Comparison of ENCODE assay signal across 8 cellular contexts in genomic region chr16:66933776-66934137, GRCh38. TPM values are rescaled to one million over a fixed set of nuclear protein-coding genes. Genes with fewer than 3 reads are reported as not detected.
DNase-seq lines count a peak whose midpoint lies in the region; ATAC-seq and TF ChIP-seq lines count a peak whose summit lies in the region.

No MANE protein-coding gene starts in this region.

- H3K36me3 ChIP-seq in Loucy (ENCODE audit: insufficient read depth, low read length) (no peaks in the 10 kb centered on the region), adipocyte (ENCODE audit: control insufficient read depth, insufficient read depth, low read length, severe bottlenecking) (peaks cover 10% of the 10 kb centered on the region)

- peaks cover 14% of the 10 kb centered on the region for H4K20me1 ChIP-seq in Loucy (ENCODE audit: insufficient read depth, low read length, poor library complexity, severe bottlenecking)

- peak overlapping the region; percentile 99 for H3K4me2 ChIP-seq in Loucy (ENCODE audit: low read depth, low read length, poor library complexity, severe bottlenecking)

- H3K9me3 ChIP-seq in Loucy (ENCODE audit: insufficient read depth, low read depth, low read length), result no peaks in the 10 kb centered on the region
- no peaks in the 10 kb centered on the region for H3K9me3 ChIP-seq in adipocyte (ENCODE audit: control insufficient read depth, low read length)

- peak; percentile 10 for ATAC-seq in GM19452 (IDR thresholded peaks at IDR 0.05; ENCODE audit: unreplicated experiment)

- H2AFZ ChIP-seq in Loucy (ENCODE audit: low read length), result peak overlapping the region; percentile 80

- no peak for TF ChIP-seq POLR2A in lower leg skin (IDR thresholded peaks at IDR 0.05)

- H3K27me3 ChIP-seq in Loucy (ENCODE audit: insufficient read depth, low read length, poor library complexity, severe bottlenecking), result no peaks in the 10 kb centered on the region
- H3K27me3 ChIP-seq in adipocyte (replicated peaks; ENCODE audit: control insufficient read depth, insufficient read depth, low read length), result no peaks in the 10 kb centered on the region

- WGBS in lower leg skin, 2 donors, result 1 to 2% methylated on average over 12 of the region's 12 CpGs

- H3K4me3 ChIP-seq in Loucy (ENCODE audit: low read length, poor library complexity, severe bottlenecking), result peak overlapping the region; percentile 94
- H3K4me3 ChIP-seq in adipocyte (ENCODE audit: low read length), result peak overlapping the region; percentile 100
- peak overlapping the region; percentile 85 for H3K4me3 ChIP-seq in lower leg skin (ENCODE audit: low read depth, poor library complexity, severe bottlenecking)

- H3F3A ChIP-seq in Loucy (ENCODE audit: low read depth), result no peaks in the 10 kb centered on the region

- H3K9me2 ChIP-seq in Loucy (replicated peaks; ENCODE audit: low read depth, low read length), result no peaks in the 10 kb centered on the region

- peaks cover 47% of the 10 kb centered on the region for H3K79me2 ChIP-seq in Loucy (ENCODE audit: insufficient read depth, low read length)

- DNase-seq in adipocyte (ENCODE audit: low read depth) (no peak), lower leg skin (ENCODE audit: low spot score in 2 of 2) (no peak), MV-4-11 (lab: John Stamatoyannopoulos, UW) (no peak), NCI-H82 (lab: John Stamatoyannopoulos, UW) (no peak), AG08395 (ENCODE audit: low spot score) (no peak)
- DNase-seq in stimulated activated CD8-positive, alpha-beta memory T cell treated with anti-CD3 and anti-CD28 coated beads, Interleukin-4, amount 100 ng/mL, for 4 hours (ENCODE audit: low read depth in 2 of 2, low spot score in 1 of 2), result peak; percentile 15 to 25

- H3K9ac ChIP-seq in Loucy (ENCODE audit: low read depth, low read length, poor library complexity, severe bottlenecking) (peak overlapping the region; percentile 97), adipocyte (ENCODE audit: low read length) (peak overlapping the region; percentile 100)

- H3K4me1 ChIP-seq in Loucy (ENCODE audit: insufficient read depth, low read length, poor library complexity, severe bottlenecking), result peaks cover 34% of the 10 kb centered on the region
- H3K4me1 ChIP-seq in adipocyte (ENCODE audit: control insufficient read depth, insufficient read depth, low read length), result peaks cover 30% of the 10 kb centered on the region

- TF ChIP-seq CTCF in Loucy (conservative IDR thresholded peaks at IDR 0.05; ENCODE audit: low read length), result no peak
- TF ChIP-seq CTCF in lower leg skin (IDR thresholded peaks at IDR 0.05), result no peak

- intact Hi-C loops in lower leg skin (cut with DNase I; ENCODE audit: low total_unique reads), result no loop called here

RNA-seq across cellular contexts. Expression of gene CIAO2B, which starts 0.4 kb away (rescaled TPM):
- total RNA-seq in lower leg skin, result 10 to 100 TPM; 39.3 to 60.3 (median 55.4) TPM

RNA-seq across cellular contexts. Expression of gene CES2, which starts 1.6 kb away (rescaled TPM):
- total RNA-seq in lower leg skin, result 10 to 100 TPM; 37.4 to 90.2 (median 50.2) TPM

RNA-seq across cellular contexts. Expression of gene RRAD, which starts 8.4 kb away (rescaled TPM):
- 10 to 100 TPM in 2 of 4 donors, 1 to 10 TPM in 2; 5.9 to 34.3 (median 17.4) TPM for total RNA-seq in lower leg skin

RNA-seq across cellular contexts. Expression of gene CDH16, which starts 15.1 kb away (rescaled TPM):
- under 1 TPM in 2 of 4 donors, not detected in 2; 0.10 to 0.58 TPM for total RNA-seq in lower leg skin

RNA-seq across cellular contexts. Expression of gene CES3, which starts 27.3 kb away (rescaled TPM):
- total RNA-seq in lower leg skin, result 1 to 10 TPM in 3 of 4 donors, under 1 TPM in 1; 0.59 to 1.3 (median 1.2) TPM

Comparison
In these comparisons a context has a peak if more than half of its experiments do, and no peak if none do; other contexts are left out.
1. DNase-seq: peak in stimulated activated CD8-positive, alpha-beta memory T cell treated with anti-CD3 and anti-CD28 coated beads, Interleukin-4, amount 100 ng/mL, for 4 hours (2 of 2); none in adipocyte (single experiment), lower leg skin (0 of 2), MV-4-11 (single experiment), NCI-H82 (single experiment) and AG08395 (single experiment).
2. Peak in every context shown above with its lines, with median percentiles within 50 percentile points of each other: H3K4me3 ChIP-seq.